ENCODE assay signal across 9 cellular contexts in genomic region chr9:96646081-96646991, GRCh38. TPM values are rescaled to one million over a fixed set of nuclear protein-coding genes. Genes with fewer than 3 reads are reported as not detected.
DNase-seq lines count a peak whose midpoint lies in the region; ATAC-seq and TF ChIP-seq lines count a peak whose summit lies in the region.
"Had no signal": no experiment of that assay in that cellular context is flagged by ENCODE, and none has a peak within 500 bp of the region (broad histone marks: within the 10 kb centered on the region; RNA-seq: fewer than 3 reads in every experiment).

No MANE protein-coding gene starts in this region.

- no peak overlapping the region for H3K27ac ChIP-seq in right atrium auricular region
- peak overlapping the region; percentile 65 for H3K27ac ChIP-seq in upper lobe of right lung
- no peak overlapping the region for H3K27ac ChIP-seq in GM23338 (ENCODE audit: low read depth)

- H3K27me3 ChIP-seq in right atrium auricular region (no peaks in the 10 kb centered on the region), upper lobe of right lung (no peaks in the 10 kb centered on the region), GM23338 (ENCODE audit: insufficient read depth) (no peaks in the 10 kb centered on the region)

- no peaks in the 10 kb centered on the region for H3K79me2 ChIP-seq in GM23338 (replicated peaks; ENCODE audit: insufficient read depth)

- H3K4me1 ChIP-seq in right atrium auricular region (no peaks in the 10 kb centered on the region), upper lobe of right lung (no peaks in the 10 kb centered on the region), GM23338 (ENCODE audit: insufficient read depth) (no peaks in the 10 kb centered on the region)

- H3K4me1 Mint-ChIP-seq in WTC11, result no peaks in the 10 kb centered on the region
- H3K4me1 Mint-ChIP-seq in GM23338, result no peaks in the 10 kb centered on the region

- TF ChIP-seq CTCF in right atrium auricular region (IDR thresholded peaks at IDR 0.05), result no peak
- TF ChIP-seq CTCF in WTC11 (IDR thresholded peaks at IDR 0.05), result no peak
- no peak for TF ChIP-seq CTCF in lower leg skin (IDR thresholded peaks at IDR 0.05)
- no peak for TF ChIP-seq CTCF in upper lobe of right lung (IDR thresholded peaks at IDR 0.05)
- no peak for TF ChIP-seq CTCF in GM23338 (conservative IDR thresholded peaks at IDR 0.05; ENCODE audit: low read depth in 2 of 2)

- no peak overlapping the region for H3K4me2 ChIP-seq in GM23338

- WGBS in lower leg skin, 2 donors, result 63% methylated on average over 13 of the region's 13 CpGs

- H3K27me3 Mint-ChIP-seq in WTC11 (ENCODE audit: low read depth) (no peaks in the 10 kb centered on the region), GM23338 (ENCODE audit: insufficient read depth, low read depth, poor library complexity) (no peaks in the 10 kb centered on the region)

- H3K36me3 ChIP-seq in right atrium auricular region, result peaks cover 38% of the 10 kb centered on the region
- H3K36me3 ChIP-seq in upper lobe of right lung, result peaks cover 59% of the 10 kb centered on the region
- no peaks in the 10 kb centered on the region for H3K36me3 ChIP-seq in GM23338 (ENCODE audit: insufficient read depth)

- intact Hi-C loops in Right ventricle myocardium inferior (cut with DNase I) (no loop called here), lower leg skin (cut with DNase I; ENCODE audit: low total_unique reads) (no loop called here), upper lobe of right lung (cut with DNase I) (no loop called here)

- ATAC-seq in Right ventricle myocardium inferior (peak; percentile 28), WTC11 (no peak), upper lobe of right lung (peak; percentile 94), GM23338 (no peak), HG03175 (IDR thresholded peaks at IDR 0.05; ENCODE audit: unreplicated experiment) (no peak), HG03565 (IDR thresholded peaks at IDR 0.05; ENCODE audit: unreplicated experiment) (no peak)

- no peaks in the 10 kb centered on the region for H4K20me1 ChIP-seq in GM23338 (replicated peaks; ENCODE audit: insufficient read depth)

- H3K36me3 Mint-ChIP-seq in WTC11 (peaks cover 8% of the 10 kb centered on the region), GM23338 (ENCODE audit: low read depth) (peaks cover 18% of the 10 kb centered on the region)

- H3K9me3 Mint-ChIP-seq in WTC11 (no peaks in the 10 kb centered on the region), GM23338 (no peaks in the 10 kb centered on the region)

- H3F3A ChIP-seq in GM23338 (replicated peaks; ENCODE audit: low read depth), result no peaks in the 10 kb centered on the region

- H3K4me3 Mint-ChIP-seq in WTC11 (no peak overlapping the region), GM23338 (no peak overlapping the region)

- no peak for DNase-seq in Right ventricle myocardium inferior (ENCODE audit: missing footprints)
- no peak for DNase-seq in right atrium auricular region (ENCODE audit: low spot score)
- no peak for DNase-seq in WTC11 (ENCODE audit: low spot score)
- DNase-seq in lower leg skin (ENCODE audit: low spot score in 2 of 2), result peak; percentile 67 to 91
- no peak for DNase-seq in upper lobe of right lung
- DNase-seq in GM23338 (ENCODE audit: low spot score), result no peak
- DNase-seq: ACHN had no signal

- TF ChIP-seq POLR2A in lower leg skin (IDR thresholded peaks at IDR 0.05), result no peak

- no peaks in the 10 kb centered on the region for H3K9me2 ChIP-seq in GM23338 (ENCODE audit: insufficient read depth)

- no peak overlapping the region for H3K4me3 ChIP-seq in right atrium auricular region
- no peak overlapping the region for H3K4me3 ChIP-seq in lower leg skin (ENCODE audit: low read depth, poor library complexity, severe bottlenecking)
- H3K4me3 ChIP-seq in upper lobe of right lung, result peak overlapping the region; percentile 3
- no peak overlapping the region for H3K4me3 ChIP-seq in GM23338

- POLR2A ChIA-PET in WTC11 (lab: Charles Lee), result interaction anchor here (0.6 kb wide), 1 partner anchor 67 kb away, joined by 5 read pairs; no protein-coding TSS in a partner anchor

- H3K9me3 ChIP-seq in right atrium auricular region (no peaks in the 10 kb centered on the region), upper lobe of right lung (no peaks in the 10 kb centered on the region)

- peak overlapping the region; percentile 58; the same call in 1 of the 2 replicates for H3K27ac Mint-ChIP-seq in WTC11
- no peak overlapping the region for H3K27ac Mint-ChIP-seq in GM23338

- no peak overlapping the region for H2AFZ ChIP-seq in GM23338

- CTCF ChIA-PET in WTC11 (lab: Charles Lee), result no interaction called here

TF ChIP-seq in WTC11, 78 proteins besides CTCF, POLR2A, EP300 and RAD21 (continues in another document):
- TF ChIP-seq, protein P1, sequence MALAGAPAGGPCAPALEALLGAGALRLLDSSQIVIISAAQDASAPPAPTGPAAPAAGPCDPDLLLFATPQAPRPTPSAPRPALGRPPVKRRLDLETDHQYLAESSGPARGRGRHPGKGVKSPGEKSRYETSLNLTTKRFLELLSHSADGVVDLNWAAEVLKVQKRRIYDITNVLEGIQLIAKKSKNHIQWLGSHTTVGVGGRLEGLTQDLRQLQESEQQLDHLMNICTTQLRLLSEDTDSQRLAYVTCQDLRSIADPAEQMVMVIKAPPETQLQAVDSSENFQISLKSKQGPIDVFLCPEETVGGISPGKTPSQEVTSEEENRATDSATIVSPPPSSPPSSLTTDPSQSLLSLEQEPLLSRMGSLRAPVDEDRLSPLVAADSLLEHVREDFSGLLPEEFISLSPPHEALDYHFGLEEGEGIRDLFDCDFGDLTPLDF (CRISPR knock-in tag; IDR thresholded peaks at IDR 0.05), result no peak
- no peak for TF ChIP-seq IRF1 (CRISPR knock-in tag; IDR thresholded peaks at IDR 0.05)

TF ChIP-seq in GM23338, 12 proteins besides CTCF, POLR2A, EP300 and RAD21 (continues in another document):
- TF ChIP-seq JUNB (IDR thresholded peaks at IDR 0.05; ENCODE audit: unreplicated experiment), result no peak
- no peak for TF ChIP-seq ZNF114 (CRISPR knock-in tag; IDR thresholded peaks at IDR 0.05)
- TF ChIP-seq, protein P2, sequence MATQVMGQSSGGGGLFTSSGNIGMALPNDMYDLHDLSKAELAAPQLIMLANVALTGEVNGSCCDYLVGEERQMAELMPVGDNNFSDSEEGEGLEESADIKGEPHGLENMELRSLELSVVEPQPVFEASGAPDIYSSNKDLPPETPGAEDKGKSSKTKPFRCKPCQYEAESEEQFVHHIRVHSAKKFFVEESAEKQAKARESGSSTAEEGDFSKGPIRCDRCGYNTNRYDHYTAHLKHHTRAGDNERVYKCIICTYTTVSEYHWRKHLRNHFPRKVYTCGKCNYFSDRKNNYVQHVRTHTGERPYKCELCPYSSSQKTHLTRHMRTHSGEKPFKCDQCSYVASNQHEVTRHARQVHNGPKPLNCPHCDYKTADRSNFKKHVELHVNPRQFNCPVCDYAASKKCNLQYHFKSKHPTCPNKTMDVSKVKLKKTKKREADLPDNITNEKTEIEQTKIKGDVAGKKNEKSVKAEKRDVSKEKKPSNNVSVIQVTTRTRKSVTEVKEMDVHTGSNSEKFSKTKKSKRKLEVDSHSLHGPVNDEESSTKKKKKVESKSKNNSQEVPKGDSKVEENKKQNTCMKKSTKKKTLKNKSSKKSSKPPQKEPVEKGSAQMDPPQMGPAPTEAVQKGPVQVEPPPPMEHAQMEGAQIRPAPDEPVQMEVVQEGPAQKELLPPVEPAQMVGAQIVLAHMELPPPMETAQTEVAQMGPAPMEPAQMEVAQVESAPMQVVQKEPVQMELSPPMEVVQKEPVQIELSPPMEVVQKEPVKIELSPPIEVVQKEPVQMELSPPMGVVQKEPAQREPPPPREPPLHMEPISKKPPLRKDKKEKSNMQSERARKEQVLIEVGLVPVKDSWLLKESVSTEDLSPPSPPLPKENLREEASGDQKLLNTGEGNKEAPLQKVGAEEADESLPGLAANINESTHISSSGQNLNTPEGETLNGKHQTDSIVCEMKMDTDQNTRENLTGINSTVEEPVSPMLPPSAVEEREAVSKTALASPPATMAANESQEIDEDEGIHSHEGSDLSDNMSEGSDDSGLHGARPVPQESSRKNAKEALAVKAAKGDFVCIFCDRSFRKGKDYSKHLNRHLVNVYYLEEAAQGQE (IDR thresholded peaks at IDR 0.05; ENCODE audit: unreplicated experiment), result no peak
- no peak for TF ChIP-seq POLR2AphosphoS5 (IDR thresholded peaks at IDR 0.05; ENCODE audit: low read depth)
- TF ChIP-seq ZNF331 (CRISPR knock-in tag; IDR thresholded peaks at IDR 0.05; ENCODE audit: low read depth), result no peak
- no peak for TF ChIP-seq EZH2 (IDR thresholded peaks at IDR 0.05; ENCODE audit: low read depth, unreplicated experiment)
- no peak for TF ChIP-seq NANOG (IDR thresholded peaks at IDR 0.05; ENCODE audit: borderline replicate concordance)

RNA-seq across cellular contexts. Expression of gene PRXL2C, which starts 8.8 kb away (rescaled TPM):
- total RNA-seq in Right ventricle myocardium inferior (27.3 TPM), right atrium auricular region (10 to 100 TPM; 14.2 to 22.4 TPM), WTC11 (2021) (5.5 to 7.5 TPM (median 6.5 TPM) in 3 replicates), lower leg skin (10 to 100 TPM in 2 of 4 donors, 1 to 10 TPM in 2; 6.1 to 12.4 (median 9.4) TPM), upper lobe of right lung (25.6 TPM)
- total RNA-seq in GM23338 (2014; rRNA removed; shearing (Covaris generic)), result 5.2 and 7.8 TPM in 2 replicates
- polyA plus RNA-seq in GM23338 (2016; fragmentation: Nextera tagmentation; extraction: Ambion mirVana), result 6.6 and 7.9 TPM in 2 replicates

RNA-seq across cellular contexts. Expression of gene CDC14B, which starts 26.7 kb away (rescaled TPM):
- total RNA-seq in Right ventricle myocardium inferior, result 14.5 TPM
- total RNA-seq in right atrium auricular region, result 10 to 100 TPM; 18.4 to 19.2 TPM
- total RNA-seq in WTC11 (2021), result 57.1 to 61.7 TPM (median 58.5 TPM) in 3 replicates
- total RNA-seq in lower leg skin, result 10 to 100 TPM in 1 of 4 donors, 1 to 10 TPM in 3; 5.8 to 10.9 (median 8.0) TPM
- 14.5 TPM for total RNA-seq in upper lobe of right lung
- 52.1 and 53.4 TPM in 2 replicates for total RNA-seq in GM23338 (2014; rRNA removed; shearing (Covaris generic))
- 11.9 and 12.2 TPM in 2 replicates for polyA plus RNA-seq in GM23338 (2016; fragmentation: Nextera tagmentation; extraction: Ambion mirVana)

Comparison
In these comparisons a context has a peak if more than half of its experiments do, and no peak if none do; other contexts are left out.
1. ATAC-seq: peak in Right ventricle myocardium inferior (single experiment) and upper lobe of right lung (single experiment); none in WTC11 (single experiment), GM23338 (single experiment), HG03175 (single experiment) and HG03565 (single experiment).
2. DNase-seq: peak in lower leg skin (2 of 2); none in Right ventricle myocardium inferior (single experiment), right atrium auricular region (single experiment), WTC11 (single experiment), upper lobe of right lung (single experiment) and GM23338 (single experiment).